Comparison of ENCODE assay signal across 2 cellular contexts in the genomic region with DNA sequence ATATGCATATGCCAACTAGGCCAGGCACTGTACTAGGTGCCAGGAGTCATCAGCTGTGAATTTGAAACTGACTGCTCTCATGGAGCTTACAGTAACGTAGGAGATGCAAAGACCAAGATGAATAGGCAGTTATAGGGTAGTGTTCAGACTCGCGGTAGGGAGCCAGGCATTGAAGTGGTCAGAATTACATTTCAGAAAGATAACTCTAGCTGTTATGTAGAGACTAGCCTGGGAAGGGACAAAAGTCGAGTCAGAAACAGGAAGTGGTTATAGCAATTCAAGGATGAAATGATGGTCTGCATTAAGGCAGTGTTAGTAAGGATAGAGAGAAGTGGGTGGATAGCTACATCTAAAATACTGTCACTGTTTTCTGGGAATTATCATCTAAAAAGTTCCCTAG.
TF ChIP-seq lines count a peak whose summit lies in the region.

No MANE protein-coding gene starts in this region.

TF ChIP-seq in K562, 482 proteins besides CTCF, POLR2A, EP300 and RAD21:
- TF ChIP-seq RBM25 (IDR thresholded peaks at IDR 0.05; ENCODE audit: low read depth, low read length, severe bottlenecking) (peak; percentile 64), MYNN (IDR thresholded peaks at IDR 0.05) (0 out of 2 replicates have a peak, but pooled peaks have one; percentile 25), MYNN (CRISPR knock-in tag; IDR thresholded peaks at IDR 0.05) (no peak), GABPB1 (CRISPR knock-in tag; IDR thresholded peaks at IDR 0.05) (0 out of 2 replicates have a peak, but pooled peaks have one; percentile 26), SPI1 (IDR thresholded peaks at IDR 0.05; ENCODE audit: borderline replicate concordance, low read depth, low read length) (peak; percentile 94), ZNF445 (CRISPR knock-in tag; IDR thresholded peaks at IDR 0.05; ENCODE audit: low read depth) (no peak), NFE2 (IDR thresholded peaks at IDR 0.05; ENCODE audit: low read depth) (0 out of 2 replicates have a peak, but pooled peaks have one; percentile 19), ZBTB7A (IDR thresholded peaks at IDR 0.05; ENCODE audit: borderline replicate concordance, control insufficient read depth, low read depth, low read length) (no peak)
- TF ChIP-seq, protein P1, sequence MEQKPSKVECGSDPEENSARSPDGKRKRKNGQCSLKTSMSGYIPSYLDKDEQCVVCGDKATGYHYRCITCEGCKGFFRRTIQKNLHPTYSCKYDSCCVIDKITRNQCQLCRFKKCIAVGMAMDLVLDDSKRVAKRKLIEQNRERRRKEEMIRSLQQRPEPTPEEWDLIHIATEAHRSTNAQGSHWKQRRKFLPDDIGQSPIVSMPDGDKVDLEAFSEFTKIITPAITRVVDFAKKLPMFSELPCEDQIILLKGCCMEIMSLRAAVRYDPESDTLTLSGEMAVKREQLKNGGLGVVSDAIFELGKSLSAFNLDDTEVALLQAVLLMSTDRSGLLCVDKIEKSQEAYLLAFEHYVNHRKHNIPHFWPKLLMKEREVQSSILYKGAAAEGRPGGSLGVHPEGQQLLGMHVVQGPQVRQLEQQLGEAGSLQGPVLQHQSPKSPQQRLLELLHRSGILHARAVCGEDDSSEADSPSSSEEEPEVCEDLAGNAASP (IDR thresholded peaks at IDR 0.05) = no peak

TF ChIP-seq in HEK293T, 16 proteins besides CTCF, POLR2A, EP300 and RAD21:
- TF ChIP-seq LEF1 (IDR thresholded peaks at IDR 0.05; ENCODE audit: borderline replicate concordance) = no peak
- no peak for TF ChIP-seq L3MBTL2 (conservative IDR thresholded peaks at IDR 0.05)
TF ChIP-seq in HEK293T: peak in this region for 0.
